Comparison of ENCODE assay signal across 18 cellular contexts in genomic region chr2:218392459-218392858, GRCh38. TPM values are rescaled to one million over a fixed set of nuclear protein-coding genes. Genes with fewer than 3 reads are reported as not detected.
DNase-seq lines count a peak whose midpoint lies in the region; ATAC-seq, FAIRE-seq and TF ChIP-seq lines count a peak whose summit lies in the region.
"Had no signal": no experiment of that assay in that cellular context is flagged by ENCODE, and none has a peak within 500 bp of the region (broad histone marks: within the 10 kb centered on the region; RNA-seq: fewer than 3 reads in every experiment).

No MANE protein-coding gene starts in this region.

- H3K36me3 ChIP-seq in BLaER1 treated with 17β-estradiol and CSF1 and Interleukin-3, amounts not matched to agents 10 nM and 100 nM = no peaks in the 10 kb centered on the region; a peak in 1 of 22 replicates
- H3K36me3 ChIP-seq in K562 (ENCODE audit: control insufficient read depth, insufficient read depth, low read length) = no peaks in the 10 kb centered on the region

- BruUV-seq in K562 (replicated peaks; lab: Mats Ljungman, UMichigan) = no TSS peak

- peak overlapping the region; percentile 59 for H3K27ac Mint-ChIP-seq in nephron progenitor cell
- H3K27ac Mint-ChIP-seq: CD4-positive, alpha-beta T cell had no signal

- intact Hi-C loops in K562 (cut with micrococcal nuclease) = no loop called here

- WGBS in K562 (ENCODE audit: insufficient coverage, low coverage, missing lambda C conversion rate) = 93% methylated on average over 3 of the region's 5 CpGs

- H2AFZ ChIP-seq in K562 (ENCODE audit: low read depth, low read length) = no peak overlapping the region

- peaks cover 0 to 7% (median 4%) of the 10 kb centered on the region in 11 experiments; a peak in 14 of 22 replicates for H3K27me3 ChIP-seq in BLaER1 treated with 17β-estradiol and CSF1 and Interleukin-3, amounts not matched to agents 10 nM and 100 nM
- H3K27me3 ChIP-seq in K562 (ENCODE audit: control insufficient read depth in 2 of 2, insufficient read depth in 2 of 2, low read length in 2 of 2) = no peaks in the 10 kb centered on the region

- ATAC-seq in K562 (no peak), HG03457 (IDR thresholded peaks at IDR 0.05; ENCODE audit: unreplicated experiment) (no peak)
- ATAC-seq: A549, GM12878, HCT116 had no signal

- H3K9me1 ChIP-seq in K562 (ENCODE audit: control insufficient read depth, insufficient read depth, low read length) = no peaks in the 10 kb centered on the region

- no peak for TF ChIP-seq CTCF in K562 (IDR thresholded peaks at IDR 0.05 in 2 of 3, conservative IDR thresholded peaks at IDR 0.05 in 1 of 3; ENCODE audit: insufficient read depth in 2 of 3, low read depth in 1 of 3, low read length in 3 of 3)
- TF ChIP-seq CTCF in nephron progenitor cell (IDR thresholded peaks at IDR 0.05) = no peak
- no peak for TF ChIP-seq CTCF in foreskin fibroblast (IDR thresholded peaks at IDR 0.05; ENCODE audit: low read depth, low read length)

- no peak for TF ChIP-seq POLR2A in K562 (conservative IDR thresholded peaks at IDR 0.05)

- no peak for FAIRE-seq in K562 (lab: Jason Lieb, UNC)
- FAIRE-seq: A549, GM12878, GM18507, H54 had no signal

- no peak for DNase-seq in K562 (ENCODE audit: extremely low read depth in 1 of 4, low spot score in 3 of 4)
- no peak for DNase-seq in nephron progenitor cell
- no peak for DNase-seq in foreskin fibroblast
- DNase-seq in medulla oblongata (ENCODE audit: extremely low spot score) = no peak
- DNase-seq: CD4-positive, alpha-beta T cell; DMS79 had no signal

- peaks cover 18% of the 10 kb centered on the region for H3K4me1 Mint-ChIP-seq in nephron progenitor cell

- no peak overlapping the region for H3K4me3 Mint-ChIP-seq in nephron progenitor cell
- H3K4me3 Mint-ChIP-seq: CD4-positive, alpha-beta T cell had no signal

- peak overlapping the region in 7 of 11 experiments; percentile 17 to 94 (median 37); a peak in 8 of 22 replicates for H3K9ac ChIP-seq in BLaER1 treated with 17β-estradiol and CSF1 and Interleukin-3, amounts not matched to agents 10 nM and 100 nM
- H3K9ac ChIP-seq in K562 (ENCODE audit: insufficient read depth in 1 of 2, low read depth in 2 of 2, low read length in 2 of 2) = no peak overlapping the region; a peak in 1 of 4 replicates
- H3K9ac ChIP-seq: KMS-11 had no signal

- H3K27me3 Mint-ChIP-seq in nephron progenitor cell (ENCODE audit: low read depth, poor library complexity) = peaks cover 41% of the 10 kb centered on the region
- H3K27me3 Mint-ChIP-seq: CD4-positive, alpha-beta T cell had no signal

- H3K79me2 ChIP-seq in K562 (ENCODE audit: control insufficient read depth, insufficient read depth, low read length) = peaks cover 29% of the 10 kb centered on the region

- peak overlapping the region; percentile 76 to 99 (median 95) for H3K4me2 ChIP-seq in BLaER1 treated with 17β-estradiol and CSF1 and Interleukin-3, amounts not matched to agents 10 nM and 100 nM
- H3K4me2 ChIP-seq in K562 (ENCODE audit: insufficient read depth, low read length) = no peak overlapping the region
- H3K4me2 ChIP-seq: A549, KMS-11 had no signal

- peak overlapping the region in 8 of 11 experiments; percentile 19 to 100 (median 78); a peak in 11 of 22 replicates for H3K27ac ChIP-seq in BLaER1 treated with 17β-estradiol and CSF1 and Interleukin-3, amounts not matched to agents 10 nM and 100 nM
- no peak overlapping the region for H3K27ac ChIP-seq in K562 (ENCODE audit: extremely low read depth, low read depth, low read length)
- H3K27ac ChIP-seq: A549, KMS-11 had no signal

- H4K20me1 ChIP-seq in BLaER1 treated with 17β-estradiol and CSF1 and Interleukin-3, amounts not matched to agents 10 nM and 100 nM = no peaks in the 10 kb centered on the region
- no peaks in the 10 kb centered on the region for H4K20me1 ChIP-seq in K562 (replicated peaks; ENCODE audit: control insufficient read depth, insufficient read depth, low read length)

- no peak for TF ChIP-seq EP300 in K562 (IDR thresholded peaks at IDR 0.05; ENCODE audit: low read length)

- no peaks in the 10 kb centered on the region for H3K9me3 Mint-ChIP-seq in nephron progenitor cell
- H3K9me3 Mint-ChIP-seq: CD4-positive, alpha-beta T cell; IgD-negative memory B cell had no signal

- TF ChIP-seq RAD21 in K562 (CRISPR knock-in tag; conservative IDR thresholded peaks at IDR 0.05 in 1 of 2, IDR thresholded peaks at IDR 0.05 in 1 of 2) = no peak

- H3K4me3 ChIP-seq in BLaER1 treated with 17β-estradiol and CSF1 and Interleukin-3, amounts not matched to agents 10 nM and 100 nM = no peak overlapping the region
- no peak overlapping the region for H3K4me3 ChIP-seq in K562
- no peak overlapping the region for H3K4me3 ChIP-seq in foreskin fibroblast (ENCODE audit: low read depth in 1 of 2, low read length in 2 of 2)
- H3K4me3 ChIP-seq: A549, GM12878 had no signal

- CTCF ChIA-PET in K562 (lab: Yijun Ruan, JAX; ENCODE audit: low intra/inter-chr PET ratio) = no interaction called here

- H3K36me3 Mint-ChIP-seq in nephron progenitor cell (ENCODE audit: low read depth) = no peaks in the 10 kb centered on the region
- H3K36me3 Mint-ChIP-seq: IgD-negative memory B cell had no signal

- in situ Hi-C loops in K562 (cut with MboI) = no loop called here

- H3K9me3 ChIP-seq in BLaER1 treated with 17β-estradiol and CSF1 and Interleukin-3, amounts not matched to agents 10 nM and 100 nM (replicated peaks in 1 of 11) = no peaks in the 10 kb centered on the region
- H3K9me3 ChIP-seq in K562 (replicated peaks; ENCODE audit: control insufficient read depth, insufficient read depth, low read depth, low read length) = no peaks in the 10 kb centered on the region
- H3K9me3 ChIP-seq: A549 had no signal

- peaks cover 58 to 79% (median 64%) of the 10 kb centered on the region in 10 experiments for H3K4me1 ChIP-seq in BLaER1 treated with 17β-estradiol and CSF1 and Interleukin-3, amounts not matched to agents 10 nM and 100 nM
- peaks cover 20 to 53% of the 10 kb centered on the region in 2 experiments for H3K4me1 ChIP-seq in K562 (replicated peaks in 1 of 2; ENCODE audit: control insufficient read depth in 2 of 2, insufficient read depth in 2 of 2, low read length in 2 of 2)

- POLR2A ChIA-PET in K562 (lab: Yijun Ruan, JAX) = interaction anchor here (0.6 kb wide), 1 partner anchor 10 kb away, joined by 3 read pairs; no protein-coding TSS in a partner anchor

RNA-seq across cellular contexts. Expression of gene CTDSP1, which starts 7.2 kb away (rescaled TPM):
- 51.1 and 151 TPM in 2 replicates for total RNA-seq in K562 (2011; cell fraction: chromatin; rRNA removed; ENCODE audit: low replicate concordance)
- 120 and 129 TPM in 2 replicates for total RNA-seq in K562 (2011; cell fraction: nucleolus; rRNA removed)
- 71.7 and 74.3 TPM in 2 replicates for total RNA-seq in K562 (2011; cell fraction: nucleoplasm; rRNA removed)
- 50.8 and 65.8 TPM in 2 replicates for total RNA-seq in K562 (2014; rRNA removed)
- 13.6 and 21.0 TPM in 2 replicates for total RNA-seq in K562 (2014; rRNA removed; fragmentation: Illumina TruSeq; extraction: Trizol)
- total RNA-seq in K562 (2015; rRNA removed; fragmentation: Illumina TruSeq; extraction: Trizol) = 45.8 and 45.9 TPM in 2 replicates
- 67.9 and 74.8 TPM in 2 replicates for total RNA-seq in K562 (2021)
- 51.1 and 61.8 TPM in 2 replicates for polyA plus RNA-seq in K562 (2011; rRNA removed)
- 63.2 and 111 TPM in 2 replicates for polyA plus RNA-seq in K562 (2011; cell fraction: cytosol; rRNA removed)
- 140 and 333 TPM in 2 replicates for polyA plus RNA-seq in K562 (2011; cell fraction: nucleus; rRNA removed)
- polyA plus RNA-seq in K562 (2012) = 57.2 and 78.1 TPM in 2 replicates
- 44.8 and 59.8 TPM in 2 replicates for polyA plus RNA-seq in K562 (2014; fragmentation: Illumina TruSeq; extraction: Trizol)
- 1 to 10 TPM; 2.4 to 3.4 TPM for polyA plus RNA-seq in K562 (2014; fragmentation: Nextera tagmentation; extraction: Ambion mirVana)
- 71.5 and 72.9 TPM in 2 replicates for polyA plus RNA-seq in K562 (2014; rRNA removed)
- 22.3 and 32.5 TPM in 2 replicates for polyA minus RNA-seq in K562 (2011; rRNA and poly(A)+ RNA removed)
- polyA minus RNA-seq in K562 (2011; cell fraction: cytosol; rRNA and poly(A)+ RNA removed) = 34.5 and 39.1 TPM in 2 replicates
- polyA minus RNA-seq in K562 (2011; cell fraction: nucleus; rRNA and poly(A)+ RNA removed) = 70.4 and 70.7 TPM in 2 replicates

RNA-seq across cellular contexts. Expression of gene SLC11A1, which starts 10.4 kb away (rescaled TPM):
- total RNA-seq in K562 (2011; cell fraction: chromatin; rRNA removed; ENCODE audit: low replicate concordance) = 1.4 and 5.9 TPM in 2 replicates
- 4.3 and 4.5 TPM in 2 replicates for total RNA-seq in K562 (2011; cell fraction: nucleolus; rRNA removed)
- 3.5 and 4.8 TPM in 2 replicates for total RNA-seq in K562 (2011; cell fraction: nucleoplasm; rRNA removed)
- total RNA-seq in K562 (2014; rRNA removed) (0.98 and 1.0 TPM in 2 replicates), K562 (2014; rRNA removed; fragmentation: Illumina TruSeq; extraction: Trizol) (0.32 and 0.65 TPM in 2 replicates), K562 (2015; rRNA removed; fragmentation: Illumina TruSeq; extraction: Trizol) (0.83 and 1.1 TPM in 2 replicates), K562 (2021) (1.2 and 1.6 TPM in 2 replicates)
- polyA plus RNA-seq in K562 (2011; rRNA removed) (0.54 and 0.64 TPM in 2 replicates), K562 (2014; fragmentation: Illumina TruSeq; extraction: Trizol) (0.40 and 0.43 TPM in 2 replicates), K562 (2014; fragmentation: Nextera tagmentation; extraction: Ambion mirVana) (under 1 TPM; 0.35 to 0.51 TPM), K562 (2014; rRNA removed) (0.69 and 0.99 TPM in 2 replicates)
- polyA plus RNA-seq in K562 (2011; cell fraction: cytosol; rRNA removed) = 0.53 and 1.2 TPM in 2 replicates
- polyA plus RNA-seq in K562 (2011; cell fraction: nucleus; rRNA removed) = 1.8 and 2.6 TPM in 2 replicates
- 1.7 and 2.7 TPM in 2 replicates for polyA plus RNA-seq in K562 (2012)
- 1.3 TPM in 2 replicates for polyA minus RNA-seq in K562 (2011; rRNA and poly(A)+ RNA removed)
- 0.95 and 1.2 TPM in 2 replicates for polyA minus RNA-seq in K562 (2011; cell fraction: cytosol; rRNA and poly(A)+ RNA removed)
- 6.3 and 7.7 TPM in 2 replicates for polyA minus RNA-seq in K562 (2011; cell fraction: nucleus; rRNA and poly(A)+ RNA removed)
- polyA plus RNA-seq: AG04450 had no signal

RNA-seq across cellular contexts. Expression of gene VIL1, which starts 26.5 kb away (rescaled TPM):
- 1.4 and 2.1 TPM in 2 replicates for total RNA-seq in K562 (2011; cell fraction: chromatin; rRNA removed; ENCODE audit: low replicate concordance)
- 0.79 and 1.2 TPM in 2 replicates for total RNA-seq in K562 (2011; cell fraction: nucleolus; rRNA removed)
- 0.44 and 1.4 TPM in 2 replicates for total RNA-seq in K562 (2011; cell fraction: nucleoplasm; rRNA removed)
- 1.7 and 2.6 TPM in 2 replicates for total RNA-seq in K562 (2014; rRNA removed)
- total RNA-seq in K562 (2014; rRNA removed; fragmentation: Illumina TruSeq; extraction: Trizol) = 1.1 and 1.2 TPM in 2 replicates
- 0.51 and 0.75 TPM in 2 replicates for total RNA-seq in K562 (2015; rRNA removed; fragmentation: Illumina TruSeq; extraction: Trizol)
- 2.4 and 2.7 TPM in 2 replicates for total RNA-seq in K562 (2021)
- polyA plus RNA-seq in K562 (2011; rRNA removed) = 0.46 and 0.63 TPM in 2 replicates
- 0.35 and 1.5 TPM in 2 replicates for polyA plus RNA-seq in K562 (2011; cell fraction: cytosol; rRNA removed)
- polyA plus RNA-seq in K562 (2011; cell fraction: nucleus; rRNA removed) = 0.84 and 2.7 TPM in 2 replicates
- 0.54 and 0.72 TPM in 2 replicates for polyA plus RNA-seq in K562 (2012)
- 1.2 and 2.0 TPM in 2 replicates for polyA plus RNA-seq in K562 (2014; fragmentation: Illumina TruSeq; extraction: Trizol)
- polyA plus RNA-seq in K562 (2014; fragmentation: Nextera tagmentation; extraction: Ambion mirVana) = under 1 TPM; 0.62 to 0.73 TPM
- 1.9 and 3.7 TPM in 2 replicates for polyA plus RNA-seq in K562 (2014; rRNA removed)
- polyA minus RNA-seq in K562 (2011; rRNA and poly(A)+ RNA removed) = 0.60 and 1.7 TPM in 2 replicates
- 0.57 and 1.2 TPM in 2 replicates for polyA minus RNA-seq in K562 (2011; cell fraction: cytosol; rRNA and poly(A)+ RNA removed)
- polyA minus RNA-seq in K562 (2011; cell fraction: nucleus; rRNA and poly(A)+ RNA removed) = 0.27 and 0.33 TPM in 2 replicates
- total RNA-seq: G401 had no signal
- polyA plus RNA-seq: AG04450, BJ had no signal

RNA-seq across cellular contexts. Expression of gene CATIP, which starts 35.8 kb away (rescaled TPM):
- total RNA-seq in K562 (2011; cell fraction: chromatin; rRNA removed; ENCODE audit: low replicate concordance) = not detected in 2 replicates
- total RNA-seq in K562 (2011; cell fraction: nucleolus; rRNA removed) = not detected in 2 replicates
- total RNA-seq in K562 (2011; cell fraction: nucleoplasm; rRNA removed) = 1.2 TPM in 1 of 2 replicates, not detected in the other
- not detected in 2 replicates for total RNA-seq in K562 (2014; rRNA removed)
- not detected in 2 replicates for total RNA-seq in K562 (2014; rRNA removed; fragmentation: Illumina TruSeq; extraction: Trizol)
- total RNA-seq in K562 (2015; rRNA removed; fragmentation: Illumina TruSeq; extraction: Trizol) = not detected in 2 replicates
- not detected in 2 replicates for total RNA-seq in K562 (2021)
- not detected in 2 replicates for polyA plus RNA-seq in K562 (2011; rRNA removed)
- polyA plus RNA-seq in K562 (2011; cell fraction: cytosol; rRNA removed) = not detected in 2 replicates
- 0.17 TPM in 1 of 2 replicates, not detected in the other for polyA plus RNA-seq in K562 (2011; cell fraction: nucleus; rRNA removed)
- 0.18 and 0.37 TPM in 2 replicates for polyA plus RNA-seq in K562 (2012)
- polyA plus RNA-seq in K562 (2014; fragmentation: Illumina TruSeq; extraction: Trizol) = not detected in 2 replicates
- under 1 TPM; 0.06 to 0.08 TPM for polyA plus RNA-seq in K562 (2014; fragmentation: Nextera tagmentation; extraction: Ambion mirVana)
- 0.09 TPM in 1 of 2 replicates, not detected in the other for polyA plus RNA-seq in K562 (2014; rRNA removed)
- not detected in 2 replicates for polyA minus RNA-seq in K562 (2011; rRNA and poly(A)+ RNA removed)
- not detected in 2 replicates for polyA minus RNA-seq in K562 (2011; cell fraction: cytosol; rRNA and poly(A)+ RNA removed)
- not detected in 2 replicates for polyA minus RNA-seq in K562 (2011; cell fraction: nucleus; rRNA and poly(A)+ RNA removed)
- total RNA-seq: CD4-positive, alpha-beta T cell; GM12878 had no signal
- polyA plus RNA-seq: AG04450, BJ had no signal

Comparison
In these comparisons a context has a peak if more than half of its experiments do, and no peak if none do; other contexts are left out.
1. H3K9ac ChIP-seq: peak in BLaER1 treated with 17β-estradiol and CSF1 and Interleukin-3, amounts not matched to agents 10 nM and 100 nM (7 of 11); none in K562 (0 of 2).